ENCODE assay signal across 7 cellular contexts in genomic region chr3:102665183-102665582, GRCh38.
"Had no signal": no experiment of that assay in that cellular context is flagged by ENCODE, and none has a peak within 500 bp of the region (broad histone marks: within the 10 kb centered on the region; RNA-seq: fewer than 3 reads in every experiment).

No MANE protein-coding gene starts in this region.

- H3K9ac ChIP-seq: KMS-11 had no signal

- H3K4me2 ChIP-seq: KMS-11 had no signal

- ATAC-seq: K562 had no signal

- H3K27ac ChIP-seq: HL-60, KMS-11 had no signal

- DNase-seq: IMR-90, KBM-7, KG1 had no signal

- FAIRE-seq: HTR-8/SVneo, K562 had no signal

- H3K4me3 ChIP-seq: K562 had no signal
